Comparison of ENCODE assay signal across 18 cellular contexts in the genomic region with DNA sequence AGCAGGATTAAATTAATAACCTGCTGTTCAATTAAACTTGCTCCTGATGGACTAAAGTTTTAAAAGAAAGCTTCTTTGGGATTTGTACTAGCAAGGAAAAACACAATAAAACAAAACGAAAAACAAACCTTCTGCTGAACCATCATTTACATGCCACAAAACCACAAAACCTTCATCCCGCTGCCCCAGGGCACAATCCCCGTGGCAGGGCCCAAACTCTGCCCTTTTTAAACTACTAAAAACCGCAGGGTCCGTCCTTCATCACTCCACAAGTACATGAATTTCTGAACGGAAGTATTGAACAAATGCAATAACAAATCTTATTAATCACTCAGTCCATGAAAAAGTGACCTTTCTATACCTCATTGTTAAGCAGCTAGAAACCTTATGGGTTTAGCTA.
DNase-seq lines count a peak whose midpoint lies in the region; ATAC-seq and TF ChIP-seq lines count a peak whose summit lies in the region.
"Had no signal": no experiment of that assay in that cellular context is flagged by ENCODE, and none has a peak within 500 bp of the region (broad histone marks: within the 10 kb centered on the region; RNA-seq: fewer than 3 reads in every experiment).

No MANE protein-coding gene starts in this region.

- H3K4me1 ChIP-seq in PC-3 (ENCODE audit: insufficient read depth, low read length) (no peaks in the 10 kb centered on the region), osteoblast (ENCODE audit: insufficient read depth, low read length) (no peaks in the 10 kb centered on the region), ovary (ENCODE audit: insufficient read depth) (peaks cover 2% of the 10 kb centered on the region)
- H3K4me1 ChIP-seq: A549 had no signal

- no peak for TF ChIP-seq EP300 in ovary (IDR thresholded peaks at IDR 0.05)

- CTCF ChIA-PET in PC-3 (lab: Charles Lee): no interaction called here

- no TSS peak for BruUV-seq in PC-3 (replicated peaks; lab: Mats Ljungman, UMichigan)

- H3K4me2 ChIP-seq in PC-3 (ENCODE audit: low read length): no peak overlapping the region
- H3K4me2 ChIP-seq in osteoblast (ENCODE audit: insufficient read depth, low read length): no peak overlapping the region
- H3K4me2 ChIP-seq: A549 had no signal

- H3K9ac ChIP-seq in PC-3 (ENCODE audit: low read length): no peak overlapping the region

- TF ChIP-seq CTCF in C4-2B (conservative IDR thresholded peaks at IDR 0.05) (no peak), LNCaP clone FGC (IDR thresholded peaks at IDR 0.05; ENCODE audit: control insufficient read depth, extremely low read depth, insufficient read depth) (no peak), PC-3 (conservative IDR thresholded peaks at IDR 0.05; ENCODE audit: low read depth, low read length) (no peak), osteoblast (IDR thresholded peaks at IDR 0.05; ENCODE audit: extremely low read depth, low read depth, low read length) (no peak), ovary (IDR thresholded peaks at IDR 0.05) (no peak)

- H2AFZ ChIP-seq in PC-3 (ENCODE audit: low read length): no peak overlapping the region
- no peak overlapping the region for H2AFZ ChIP-seq in osteoblast (ENCODE audit: low read length)

- H3K9me3 ChIP-seq in PC-3 (ENCODE audit: low read length) (no peaks in the 10 kb centered on the region), osteoblast (ENCODE audit: low read depth, low read length) (no peaks in the 10 kb centered on the region), ovary (no peaks in the 10 kb centered on the region)
- H3K9me3 ChIP-seq: A549 had no signal

- intact Hi-C loops in PC-3 (cut with micrococcal nuclease) (no loop called here), ovary (cut with DNase I) (no loop called here)

- no peak overlapping the region for H3K4me3 ChIP-seq in LNCaP clone FGC (ENCODE audit: low read depth, low read length)
- H3K4me3 ChIP-seq in PC-3 (ENCODE audit: low read length): no peak overlapping the region
- H3K4me3 ChIP-seq in osteoblast (ENCODE audit: insufficient read depth, low read length): no peak overlapping the region
- no peak overlapping the region for H3K4me3 ChIP-seq in ovary
- H3K4me3 ChIP-seq: A549 had no signal

- no peaks in the 10 kb centered on the region for H3K27me3 ChIP-seq in PC-3 (ENCODE audit: low read length)
- H3K27me3 ChIP-seq in osteoblast (ENCODE audit: insufficient read depth, low read length): no peaks in the 10 kb centered on the region
- H3K27me3 ChIP-seq in ovary: no peaks in the 10 kb centered on the region

- H4K20me1 ChIP-seq in PC-3 (ENCODE audit: low read length) (no peaks in the 10 kb centered on the region), osteoblast (ENCODE audit: insufficient read depth, low read length) (no peaks in the 10 kb centered on the region)

- H3F3A ChIP-seq in PC-3 (ENCODE audit: low read length, unreplicated experiment): no peaks in the 10 kb centered on the region

- WGBS in ovary, 3 donors: 38 to 61% (median 53%) methylated on average over 6 of the region's 6 CpGs

- ATAC-seq in PC-3 (no peak), GM21528 (IDR thresholded peaks at IDR 0.05; ENCODE audit: low FRiP score, unreplicated experiment) (no peak)
- ATAC-seq: A549 had no signal

- DNase-seq in LNCaP clone FGC (ENCODE audit: low read depth) (peak; percentile 74), PC-3 (peak; percentile 3), osteoblast (ENCODE audit: insufficient read length, low spot score, missing footprints) (peak; percentile 18), nucleus accumbens (lab: John Stamatoyannopoulos, UW) (no peak), ovary (no peak)
- no peak for DNase-seq in stimulated activated CD4-positive, alpha-beta T cell treated with anti-CD3 and anti-CD28 coated beads, Interleukin-4, amount 100 ng/mL, for 1 hour
- DNase-seq: 8988T; ACHN; CD4-positive, alpha-beta T cell; CD8-positive, alpha-beta memory T cell; DMS53; DMS79 treated with DMSO at 0.1 percent for 48 hours; GF-D8; GOT3; HCEC 1CT had no signal

- no peak for TF ChIP-seq POLR2A in ovary (IDR thresholded peaks at IDR 0.05)

- no peaks in the 10 kb centered on the region for H3K9me2 ChIP-seq in PC-3 (replicated peaks; ENCODE audit: low read length)

- H3K79me2 ChIP-seq in PC-3 (ENCODE audit: low read length) (no peaks in the 10 kb centered on the region), osteoblast (ENCODE audit: insufficient read depth, low read length) (no peaks in the 10 kb centered on the region)

- H3K27ac ChIP-seq in C4-2B (peak overlapping the region; percentile 61), PC-3 (ENCODE audit: low read length) (no peak overlapping the region), osteoblast (ENCODE audit: low read depth, low read length) (no peak overlapping the region), ovary (no peak overlapping the region)
- H3K27ac ChIP-seq: A549 had no signal

- POLR2A ChIA-PET in PC-3 (lab: Charles Lee; ENCODE audit: unreplicated experiment): no interaction called here

- H3K36me3 ChIP-seq in PC-3 (ENCODE audit: low read depth, low read length) (no peaks in the 10 kb centered on the region), osteoblast (ENCODE audit: insufficient read depth, low read length) (no peaks in the 10 kb centered on the region), ovary (no peaks in the 10 kb centered on the region)

Comparison
In these comparisons a context has a peak if more than half of its experiments do, and no peak if none do; other contexts are left out.
1. DNase-seq: peak in LNCaP clone FGC (single experiment), PC-3 (single experiment) and osteoblast (single experiment); none in nucleus accumbens (0 of 56), ovary (0 of 5) and stimulated activated CD4-positive, alpha-beta T cell treated with anti-CD3 and anti-CD28 coated beads, Interleukin-4, amount 100 ng/mL, for 1 hour (single experiment).